In the genomic region with DNA sequence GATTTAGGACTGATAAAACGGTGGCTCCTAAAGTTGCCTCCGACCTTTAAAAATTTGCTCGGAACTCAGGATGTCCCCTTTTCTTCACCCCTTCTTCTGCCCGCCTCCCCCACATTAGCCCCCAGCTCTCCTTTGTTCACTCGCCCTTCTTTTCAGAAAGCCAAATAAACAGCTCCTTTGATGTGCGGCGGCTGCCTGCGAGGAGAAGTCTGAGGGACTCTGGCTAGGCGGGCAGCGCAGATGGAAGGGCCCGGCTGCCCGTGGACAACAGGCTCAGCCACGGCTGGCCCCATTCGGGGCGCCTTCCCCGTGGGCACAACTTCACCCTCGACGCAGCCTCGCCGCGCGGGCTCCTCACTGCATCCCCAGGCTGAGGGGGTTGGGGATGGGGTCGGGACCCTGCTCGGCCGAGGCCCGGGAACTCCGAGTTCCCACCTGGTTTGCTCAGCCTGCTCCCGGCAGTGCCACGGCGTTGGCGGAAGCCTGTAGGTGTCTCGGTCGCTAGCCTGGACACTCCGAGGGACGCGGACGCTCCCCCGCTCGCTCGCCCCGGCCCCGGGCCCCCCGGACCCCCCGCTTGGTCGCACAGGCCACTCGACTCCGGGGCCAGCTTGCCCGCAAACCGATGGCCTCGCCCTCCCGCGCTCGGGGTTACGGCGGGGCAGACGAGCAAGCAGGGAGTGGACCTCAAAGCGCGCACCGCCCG, we compare ENCODE assay signal across 8 cellular contexts. TPM values are rescaled to one million over a fixed set of nuclear protein-coding genes. Genes with fewer than 3 reads are reported as not detected.
A peak's percentile ranks its signal among the peaks of the same experiment; 100 is the strongest.
DNase-seq lines count a peak whose midpoint lies in the region; ATAC-seq and TF ChIP-seq lines count a peak whose summit lies in the region.

No MANE protein-coding gene starts in this region.

- H3K9me2 ChIP-seq in neural cell (ENCODE audit: insufficient read depth, low read length) = no peaks in the 10 kb centered on the region

- peak overlapping the region; percentile 43 for H3K27ac ChIP-seq in neural cell (ENCODE audit: low read length)
- H3K27ac ChIP-seq in vagina = peak overlapping the region; percentile 97

- H2AFZ ChIP-seq in neural cell (ENCODE audit: low read depth, low read length) = no peak overlapping the region

- H3K4me1 ChIP-seq in vagina = peaks cover 52% of the 10 kb centered on the region

- TF ChIP-seq POLR2A in NB4 (IDR thresholded peaks at IDR 0.05; ENCODE audit: extremely low read depth, insufficient read length) = no peak
- no peak for TF ChIP-seq POLR2A in vagina (IDR thresholded peaks at IDR 0.05)

- no peaks in the 10 kb centered on the region for H4K20me1 ChIP-seq in neural cell (ENCODE audit: insufficient read depth)

- DNase-seq in GM06990 (ENCODE audit: extremely low read depth, insufficient read length) = peak; percentile 52
- DNase-seq in NB4 (ENCODE audit: low read depth) = peak; percentile 60
- DNase-seq in activated T-cell treated with anti-CD3 and anti-CD28 coated beads, Interleukin-2, amount 50 U/mL, for 48 hours = peak; percentile 57 to 67
- DNase-seq in fibroblast of pulmonary artery (ENCODE audit: low read depth) = peak; percentile 33
- no peak for DNase-seq in vagina (ENCODE audit: extremely low spot score in 2 of 2)
- DNase-seq in OCI-M1 (lab: John Stamatoyannopoulos, UW) = no peak

- H3K27me3 ChIP-seq in GM06990 (replicated peaks; ENCODE audit: control insufficient read depth, insufficient read depth, low read length) = no peaks in the 10 kb centered on the region; the same call in 1 of the 2 replicates
- H3K27me3 ChIP-seq in neural cell (ENCODE audit: insufficient read depth, low read depth, low read length) = peaks cover 38% of the 10 kb centered on the region
- H3K27me3 ChIP-seq in vagina = no peaks in the 10 kb centered on the region

- H3K4me3 ChIP-seq in GM06990 (replicated peaks; ENCODE audit: low read depth, low read length) (peak overlapping the region; percentile 59), NB4 (ENCODE audit: low read depth, low read length) (peak overlapping the region; percentile 49), fibroblast of pulmonary artery (replicated peaks; ENCODE audit: low read depth, low read length) (peak overlapping the region; percentile 88), neural cell (ENCODE audit: low read length) (peak overlapping the region; percentile 92), vagina (peak overlapping the region; percentile 86 to 93)

- intact Hi-C loops in vagina (cut with DNase I) = loop anchor here (2.0 to 10.0 kb wide), 4 partner anchors 36 to 376 kb away; no protein-coding TSS in a partner anchor

- H3K9ac ChIP-seq in neural cell (ENCODE audit: low read length) = peak overlapping the region; percentile 74

- H3F3A ChIP-seq in neural cell (ENCODE audit: insufficient read depth, low read length, poor library complexity, severe bottlenecking) = peaks cover 5% of the 10 kb centered on the region

- TF ChIP-seq CTCF in GM06990 (IDR thresholded peaks at IDR 0.05; ENCODE audit: insufficient read depth, low read length, poor library complexity, severe bottlenecking) (no peak), NB4 (IDR thresholded peaks at IDR 0.05; ENCODE audit: low read depth, low read length) (no peak), fibroblast of pulmonary artery (IDR thresholded peaks at IDR 0.05; ENCODE audit: low read length, missing control alignments) (no peak), neural cell (IDR thresholded peaks at IDR 0.05; ENCODE audit: poor library complexity, severe bottlenecking) (no peak), vagina (IDR thresholded peaks at IDR 0.05) (no peak)

- no peak for TF ChIP-seq EP300 in neural cell (conservative IDR thresholded peaks at IDR 0.05; ENCODE audit: poor library complexity, severe bottlenecking)

- H3K9me3 ChIP-seq in neural cell (ENCODE audit: low read length) (no peaks in the 10 kb centered on the region), vagina (no peaks in the 10 kb centered on the region)

- H3K4me2 ChIP-seq in neural cell (ENCODE audit: low read length) = peak overlapping the region; percentile 57

- no peak for TF ChIP-seq RAD21 in neural cell (conservative IDR thresholded peaks at IDR 0.05)

- H3K79me2 ChIP-seq in neural cell (replicated peaks; ENCODE audit: insufficient read depth, low read length) = peaks cover 38% of the 10 kb centered on the region

- no peak for ATAC-seq in GM19452 (IDR thresholded peaks at IDR 0.05; ENCODE audit: unreplicated experiment)

- H3K36me3 ChIP-seq in GM06990 (ENCODE audit: control insufficient read depth, insufficient read depth, low read length) (no peaks in the 10 kb centered on the region; the same call in 1 of the 2 replicates), neural cell (ENCODE audit: insufficient read depth, low read length) (no peaks in the 10 kb centered on the region), vagina (no peaks in the 10 kb centered on the region)

TF ChIP-seq in neural cell, 6 proteins besides CTCF, POLR2A, EP300 and RAD21:
- TF ChIP-seq SMC3 (conservative IDR thresholded peaks at IDR 0.05; ENCODE audit: poor library complexity) = no peak
- no peak for TF ChIP-seq TAF1 (IDR thresholded peaks at IDR 0.05; ENCODE audit: low read depth)

RNA-seq across cellular contexts. Expression of gene TLE3, which starts 0.9 kb away (rescaled TPM):
- 22.8 and 27.6 TPM in 2 replicates for polyA plus RNA-seq in neural cell
- 19.8 and 23.6 TPM in 2 replicates for polyA minus RNA-seq in neural cell
- 64.6 TPM for total RNA-seq in vagina

Comparison
In these comparisons a context has a peak if more than half of its experiments do, and no peak if none do; other contexts are left out.
1. DNase-seq: peak in GM06990 (single experiment), NB4 (single experiment), activated T-cell treated with anti-CD3 and anti-CD28 coated beads, Interleukin-2, amount 50 U/mL, for 48 hours (2 of 2) and fibroblast of pulmonary artery (single experiment); none in vagina (0 of 2) and OCI-M1 (single experiment).
2. Peak in every context shown above with its lines, with median percentiles within 50 percentile points of each other: H3K4me3 ChIP-seq.